8 cellular contexts compared by ENCODE assay signal in genomic region chrX:51461053-51462050, GRCh38. TPM values are rescaled to one million over a fixed set of nuclear protein-coding genes. Genes with fewer than 3 reads are reported as not detected.
A peak's percentile ranks its signal among the peaks of the same experiment; 100 is the strongest.
DNase-seq lines count a peak whose midpoint lies in the region; ATAC-seq and TF ChIP-seq lines count a peak whose summit lies in the region.

No MANE protein-coding gene starts in this region.

- H3K4me1 ChIP-seq in GM23338 (ENCODE audit: insufficient read depth) (peaks cover 4% of the 10 kb centered on the region; the same call in 1 of the 2 replicates), Panc1 (ENCODE audit: control insufficient read depth, insufficient read depth, low read length) (no peaks in the 10 kb centered on the region)

- H3K27ac ChIP-seq in GM23338 (ENCODE audit: low read depth) (no peak overlapping the region), Panc1 (ENCODE audit: low read length) (no peak overlapping the region)

- no peak overlapping the region for H2AFZ ChIP-seq in GM23338

- in situ Hi-C loops in Panc1 (cut with HindIII; ENCODE audit: low pct_unique_long_range_greater_than_20kb, low sequenced_read_pairs), result no loop called here

- H3K4me2 ChIP-seq in GM23338, result no peak overlapping the region

- H3K9me3 ChIP-seq in Panc1 (ENCODE audit: control insufficient read depth, insufficient read depth, low read depth, low read length), result no peaks in the 10 kb centered on the region

- POLR2A ChIA-PET in Panc1 (lab: Charles Lee), result no interaction called here

- DNase-seq in NCI-H1436 (lab: John Stamatoyannopoulos, UW) (peak; percentile 26), NCI-H1436 treated with DMSO at 0.1 percent for 48 hours (lab: John Stamatoyannopoulos, UW) (no peak), GM23338 (ENCODE audit: low spot score) (peak; percentile 61), Panc1 (ENCODE audit: low read depth, low spot score) (peak; percentile 47), fibroblast of gingiva (ENCODE audit: low read depth) (peak; percentile 7), progenitor cell of endocrine pancreas (ENCODE audit: low spot score, unreplicated experiment) (no peak), C1 segment of cervical spinal cord (lab: John Stamatoyannopoulos, UW) (no peak)
- no peak for DNase-seq in activated CD4-positive, CD25-positive, alpha-beta regulatory T cell treated with anti-CD3 and anti-CD28 coated beads, Interleukin-2, amount 50 U/mL, for 72 hours

- H3K4me3 Mint-ChIP-seq in GM23338 (no peak overlapping the region), progenitor cell of endocrine pancreas (ENCODE audit: low read depth) (no peak overlapping the region)

- no peaks in the 10 kb centered on the region for H3K79me2 ChIP-seq in GM23338 (replicated peaks; ENCODE audit: insufficient read depth)

- no peaks in the 10 kb centered on the region for H3K9me2 ChIP-seq in GM23338 (ENCODE audit: insufficient read depth)

- H3K27me3 Mint-ChIP-seq in GM23338 (ENCODE audit: insufficient read depth, low read depth, poor library complexity) (no peaks in the 10 kb centered on the region), progenitor cell of endocrine pancreas (no peaks in the 10 kb centered on the region)

- H4K20me1 ChIP-seq in GM23338 (replicated peaks; ENCODE audit: insufficient read depth), result no peaks in the 10 kb centered on the region

- H3K27ac Mint-ChIP-seq in GM23338, result no peak overlapping the region
- H3K27ac Mint-ChIP-seq in progenitor cell of endocrine pancreas, result no peak overlapping the region

- intact Hi-C loops in Panc1 (cut with micrococcal nuclease; ENCODE audit: unreplicated experiment), result no loop called here

- H3K9me3 Mint-ChIP-seq in GM23338 (no peaks in the 10 kb centered on the region), progenitor cell of endocrine pancreas (ENCODE audit: low read depth) (peaks cover 6% of the 10 kb centered on the region)

- no TSS peak for BruUV-seq in Panc1 (replicated peaks; lab: Mats Ljungman, UMichigan)

- H3K36me3 Mint-ChIP-seq in GM23338 (ENCODE audit: low read depth) (no peaks in the 10 kb centered on the region), progenitor cell of endocrine pancreas (ENCODE audit: insufficient read depth) (no peaks in the 10 kb centered on the region)

- H3K36me3 ChIP-seq in GM23338 (ENCODE audit: insufficient read depth) (no peaks in the 10 kb centered on the region), Panc1 (ENCODE audit: control insufficient read depth, insufficient read depth, low read length) (no peaks in the 10 kb centered on the region)

- CTCF ChIA-PET in Panc1 (lab: Charles Lee), result interaction anchor here (1.3 kb wide), 1 partner anchor 125 kb away, joined by 11 read pairs; no protein-coding TSS in a partner anchor

- no peak overlapping the region for H3K4me3 ChIP-seq in GM23338
- H3K4me3 ChIP-seq in Panc1 (ENCODE audit: low read depth in 2 of 2, low read length in 2 of 2), result no peak overlapping the region

- H3K27me3 ChIP-seq in GM23338 (ENCODE audit: insufficient read depth), result no peaks in the 10 kb centered on the region
- no peaks in the 10 kb centered on the region for H3K27me3 ChIP-seq in Panc1 (ENCODE audit: control insufficient read depth, insufficient read depth, low read length)

- peaks cover 10% of the 10 kb centered on the region; the same call in 2 of the 3 replicates for H3K4me1 Mint-ChIP-seq in GM23338
- no peaks in the 10 kb centered on the region for H3K4me1 Mint-ChIP-seq in progenitor cell of endocrine pancreas (ENCODE audit: low read depth)

- no peaks in the 10 kb centered on the region for H3F3A ChIP-seq in GM23338 (replicated peaks; ENCODE audit: low read depth)

- peak; percentile 35 to 66 for TF ChIP-seq CTCF in GM23338 (conservative IDR thresholded peaks at IDR 0.05; ENCODE audit: low read depth in 2 of 2)
- TF ChIP-seq CTCF in Panc1 (IDR thresholded peaks at IDR 0.05), result peak; percentile 77
- TF ChIP-seq CTCF in progenitor cell of endocrine pancreas (IDR thresholded peaks at IDR 0.05; ENCODE audit: unreplicated experiment), result peak; percentile 76

- ATAC-seq in GM23338, result peak; percentile 35; the same call in 1 of the 3 replicates
- no peak for ATAC-seq in Panc1

TF ChIP-seq in GM23338, 12 proteins besides CTCF, POLR2A, EP300 and RAD21:
- no peak for TF ChIP-seq EZH2 (IDR thresholded peaks at IDR 0.05; ENCODE audit: low read depth, unreplicated experiment)
- TF ChIP-seq ZNF114 (CRISPR knock-in tag; IDR thresholded peaks at IDR 0.05), result no peak

RNA-seq across cellular contexts. Expression of gene NUDT11, which starts 35.0 kb away (rescaled TPM):
- 39.2 and 52.7 TPM in 2 replicates for total RNA-seq in GM23338 (2014; rRNA removed; shearing (Covaris generic))
- polyA plus RNA-seq in GM23338 (2016; fragmentation: Nextera tagmentation; extraction: Ambion mirVana), result 25.0 and 27.5 TPM in 2 replicates
- total RNA-seq in Panc1 (2021; ENCODE audit: unreplicated experiment) (11.9 TPM), progenitor cell of endocrine pancreas (17.9 and 20.2 TPM in 2 replicates)
- 10.8 TPM for polyA plus RNA-seq in Panc1 (2012; ENCODE audit: insufficient read length)

Comparison
In these comparisons a context has a peak if more than half of its experiments do, and no peak if none do; other contexts are left out.
1. DNase-seq: peak in NCI-H1436 (single experiment), GM23338 (single experiment), Panc1 (single experiment) and fibroblast of gingiva (single experiment); none in NCI-H1436 treated with DMSO at 0.1 percent for 48 hours (single experiment), progenitor cell of endocrine pancreas (single experiment), C1 segment of cervical spinal cord (0 of 14) and activated CD4-positive, CD25-positive, alpha-beta regulatory T cell treated with anti-CD3 and anti-CD28 coated beads, Interleukin-2, amount 50 U/mL, for 72 hours (single experiment).
2. Peak in every context shown above with its lines, with median percentiles within 50 percentile points of each other: CTCF ChIP-seq.